In genomic region chr9:127885508-127886281, GRCh38 we compare ENCODE assay signal across 24 cellular contexts. TPM values are rescaled to one million over a fixed set of nuclear protein-coding genes. Genes with fewer than 3 reads are reported as not detected.
DNase-seq lines count a peak whose midpoint lies in the region; ATAC-seq and TF ChIP-seq lines count a peak whose summit lies in the region.
"Had no signal": no experiment of that assay in that cellular context is flagged by ENCODE, and none has a peak within 500 bp of the region (broad histone marks: within the 10 kb centered on the region; RNA-seq: fewer than 3 reads in every experiment).

No MANE protein-coding gene starts in this region.

- 80 to 81% methylated on average over 13 of the region's 13 CpGs for WGBS in heart right ventricle, 2 donors
- WGBS in testis, 2 donors: 58 to 63% methylated on average over 10 to 13 of the region's 13 CpGs

- H3K4me3 Mint-ChIP-seq in memory B cell: no peak overlapping the region
- no peak overlapping the region for H3K4me3 Mint-ChIP-seq in activated naive CD8-positive, alpha-beta T cell treated with anti-CD3 and anti-CD28 coated beads, Interleukin-2, amount 50 U/mL, for 24 hours
- H3K4me3 Mint-ChIP-seq: activated CD8-positive, alpha-beta T cell treated with anti-CD3 and anti-CD28 coated beads for 36 hours; activated naive CD8-positive, alpha-beta T cell treated with anti-CD3 and anti-CD28 coated beads for 36 hours had no signal

- DNase-seq in heart right ventricle (no peak), right atrium auricular region (ENCODE audit: low spot score) (no peak), WERI-Rb-1 (no peak), memory B cell (ENCODE audit: low spot score in 2 of 2) (no peak), testis (no peak), T1000 (lab: John Stamatoyannopoulos, UW) (no peak), vagina (ENCODE audit: extremely low spot score in 2 of 2) (no peak)
- DNase-seq in activated naive CD8-positive, alpha-beta T cell treated with anti-CD3 and anti-CD28 coated beads, Interleukin-2, amount 50 U/mL, for 24 hours: no peak
- DNase-seq: activated CD8-positive, alpha-beta T cell treated with anti-CD3 and anti-CD28 coated beads for 36 hours; activated naive CD8-positive, alpha-beta T cell treated with anti-CD3 and anti-CD28 coated beads for 36 hours; activated T-cell treated with anti-CD3 and anti-CD28 coated beads, Interleukin-2, amount 50 U/mL, for 48 hours; effector CD8-positive, alpha-beta T cell; GOT3; hippocampal formation; IMR-90; islet precursor cell; MM.1S; NCI-H1694; stimulated activated CD4-positive, alpha-beta T cell treated with anti-CD3 and anti-CD28 coated beads, Interleukin-15, amount 100 ng/mL, for 24 hours; stimulated activated naive CD4-positive, alpha-beta T cell treated with Interleukin-2 at 50 U/mL for 16 hours; T-helper 1 cell had no signal

- H3K27ac Mint-ChIP-seq in memory B cell: peak overlapping the region; percentile 58
- no peak overlapping the region for H3K27ac Mint-ChIP-seq in activated naive CD8-positive, alpha-beta T cell treated with anti-CD3 and anti-CD28 coated beads, Interleukin-2, amount 50 U/mL, for 24 hours
- H3K27ac Mint-ChIP-seq: activated CD8-positive, alpha-beta T cell treated with anti-CD3 and anti-CD28 coated beads for 36 hours; activated naive CD8-positive, alpha-beta T cell treated with anti-CD3 and anti-CD28 coated beads for 36 hours had no signal

- H3K4me1 Mint-ChIP-seq in memory B cell: peaks cover 16% of the 10 kb centered on the region
- peaks cover 4% of the 10 kb centered on the region for H3K4me1 Mint-ChIP-seq in activated naive CD8-positive, alpha-beta T cell treated with anti-CD3 and anti-CD28 coated beads, Interleukin-2, amount 50 U/mL, for 24 hours

- H3K36me3 Mint-ChIP-seq in memory B cell: peaks cover 19% of the 10 kb centered on the region
- H3K36me3 Mint-ChIP-seq in activated naive CD8-positive, alpha-beta T cell treated with anti-CD3 and anti-CD28 coated beads, Interleukin-2, amount 50 U/mL, for 24 hours (ENCODE audit: low read depth): peaks cover 35% of the 10 kb centered on the region

- no peak overlapping the region for H3K4me3 ChIP-seq in heart right ventricle
- no peak overlapping the region for H3K4me3 ChIP-seq in right atrium auricular region
- no peak overlapping the region for H3K4me3 ChIP-seq in WERI-Rb-1 (ENCODE audit: low read depth, low read length)
- H3K4me3 ChIP-seq in testis: no peak overlapping the region
- H3K4me3 ChIP-seq in vagina: no peak overlapping the region
- H3K4me3 ChIP-seq: upper lobe of left lung had no signal

- no peaks in the 10 kb centered on the region for H3K27me3 Mint-ChIP-seq in memory B cell
- H3K27me3 Mint-ChIP-seq in activated naive CD8-positive, alpha-beta T cell treated with anti-CD3 and anti-CD28 coated beads, Interleukin-2, amount 50 U/mL, for 24 hours: no peaks in the 10 kb centered on the region
- H3K27me3 Mint-ChIP-seq: activated CD8-positive, alpha-beta T cell treated with anti-CD3 and anti-CD28 coated beads for 36 hours; activated naive CD8-positive, alpha-beta T cell treated with anti-CD3 and anti-CD28 coated beads for 36 hours had no signal

- no peaks in the 10 kb centered on the region for H3K9me3 Mint-ChIP-seq in memory B cell
- no peaks in the 10 kb centered on the region for H3K9me3 Mint-ChIP-seq in activated naive CD8-positive, alpha-beta T cell treated with anti-CD3 and anti-CD28 coated beads, Interleukin-2, amount 50 U/mL, for 24 hours
- H3K9me3 Mint-ChIP-seq: activated CD8-positive, alpha-beta T cell treated with anti-CD3 and anti-CD28 coated beads for 36 hours; activated naive CD8-positive, alpha-beta T cell treated with anti-CD3 and anti-CD28 coated beads for 36 hours had no signal

- TF ChIP-seq POLR2A in testis (IDR thresholded peaks at IDR 0.05) (no peak), vagina (IDR thresholded peaks at IDR 0.05) (no peak)

- ATAC-seq in heart right ventricle (no peak), memory B cell (ENCODE audit: low read depth) (no peak)
- ATAC-seq in activated naive CD8-positive, alpha-beta T cell treated with anti-CD3 and anti-CD28 coated beads, Interleukin-2, amount 50 U/mL, for 24 hours: no peak
- ATAC-seq: activated CD8-positive, alpha-beta T cell treated with anti-CD3 and anti-CD28 coated beads for 36 hours had no signal

- H3K36me3 ChIP-seq in heart right ventricle: peaks cover 0 to 68% (median 25%) of the 10 kb centered on the region in 9 donors
- peaks cover 40% of the 10 kb centered on the region for H3K36me3 ChIP-seq in right atrium auricular region
- peaks cover 40% of the 10 kb centered on the region for H3K36me3 ChIP-seq in WERI-Rb-1
- H3K36me3 ChIP-seq in testis (ENCODE audit: low read depth, missing control alignments): no peaks in the 10 kb centered on the region
- H3K36me3 ChIP-seq in vagina: peaks cover 0 to 55% of the 10 kb centered on the region in 2 donors

- H3K9me3 ChIP-seq in heart right ventricle (no peaks in the 10 kb centered on the region), right atrium auricular region (no peaks in the 10 kb centered on the region), WERI-Rb-1 (ENCODE audit: severe bottlenecking) (no peaks in the 10 kb centered on the region), testis (no peaks in the 10 kb centered on the region), vagina (no peaks in the 10 kb centered on the region)
- H3K9me3 ChIP-seq: upper lobe of left lung had no signal

- TF ChIP-seq CTCF in heart right ventricle (IDR thresholded peaks at IDR 0.05) (no peak), right atrium auricular region (IDR thresholded peaks at IDR 0.05) (no peak), WERI-Rb-1 (IDR thresholded peaks at IDR 0.05; ENCODE audit: low read depth, low read length) (no peak), testis (IDR thresholded peaks at IDR 0.05) (no peak), vagina (IDR thresholded peaks at IDR 0.05) (no peak)

- H3K27ac ChIP-seq in heart right ventricle: peak overlapping the region in 8 of 10 donors; percentile 1 to 60 (median 48)
- peak overlapping the region in 1 of 2 donors; percentile 10 for H3K27ac ChIP-seq in right atrium auricular region
- H3K27ac ChIP-seq in WERI-Rb-1: peak overlapping the region; percentile 81
- peak overlapping the region; percentile 5 to 46 for H3K27ac ChIP-seq in testis
- no peak overlapping the region for H3K27ac ChIP-seq in vagina
- H3K27ac ChIP-seq: VCaP had no signal

- peaks cover 0 to 42% (median 26%) of the 10 kb centered on the region in 9 donors for H3K4me1 ChIP-seq in heart right ventricle
- peaks cover 0 to 21% of the 10 kb centered on the region in 2 donors for H3K4me1 ChIP-seq in right atrium auricular region
- peaks cover 26% of the 10 kb centered on the region for H3K4me1 ChIP-seq in testis
- no peaks in the 10 kb centered on the region for H3K4me1 ChIP-seq in vagina

- H3K27me3 ChIP-seq in heart right ventricle (no peaks in the 10 kb centered on the region), right atrium auricular region (no peaks in the 10 kb centered on the region), WERI-Rb-1 (ENCODE audit: insufficient read depth, low read depth, severe bottlenecking) (no peaks in the 10 kb centered on the region), testis (no peaks in the 10 kb centered on the region), vagina (no peaks in the 10 kb centered on the region)
- H3K27me3 ChIP-seq: upper lobe of left lung had no signal

- intact Hi-C loops in heart right ventricle (cut with DNase I): no loop called here
- intact Hi-C loops in testis (cut with DNase I; ENCODE audit: low total_unique reads): no loop called here
- intact Hi-C loops in vagina (cut with DNase I): no loop called here

RNA-seq across cellular contexts. Expression of gene AK1, which starts 8.2 kb away (rescaled TPM):
- 100 to 1,000 TPM; 553 to 918 (median 731) TPM for total RNA-seq in heart right ventricle
- 1,000 to 10,000 TPM in 1 of 2 donors, 100 to 1,000 TPM in 1; 500 to 1,050 TPM for polyA plus RNA-seq in heart right ventricle
- 100 to 1,000 TPM; 263 to 398 TPM for total RNA-seq in right atrium auricular region
- total RNA-seq in testis: 100 to 1,000 TPM in 1 of 2 donors, 10 to 100 TPM in 1; 86.7 to 103 TPM
- polyA plus RNA-seq in testis (ENCODE audit: insufficient read depth, low read depth, low replicate concordance): 154 TPM
- 33.4 TPM for total RNA-seq in vagina

RNA-seq across cellular contexts. Expression of gene ST6GALNAC6, which starts 13.7 kb away (rescaled TPM):
- total RNA-seq in heart right ventricle: 10 to 100 TPM; 32.8 to 52.0 (median 44.7) TPM
- polyA plus RNA-seq in heart right ventricle: 10 to 100 TPM; 33.0 to 40.5 TPM
- total RNA-seq in right atrium auricular region: 100 to 1,000 TPM in 1 of 2 donors, 10 to 100 TPM in 1; 68.2 to 106 TPM
- 10 to 100 TPM; 46.3 to 70.3 TPM for total RNA-seq in testis
- 43.0 TPM for polyA plus RNA-seq in testis (ENCODE audit: insufficient read depth, low read depth, low replicate concordance)
- total RNA-seq in vagina: 108 TPM

RNA-seq across cellular contexts. Expression of gene ST6GALNAC4, which starts 31.1 kb away (rescaled TPM):
- total RNA-seq in heart right ventricle (10 to 100 TPM; 23.2 to 52.9 (median 33.9) TPM), right atrium auricular region (10 to 100 TPM; 31.7 to 59.0 TPM), testis (10 to 100 TPM; 18.8 to 24.7 TPM), vagina (33.1 TPM)
- polyA plus RNA-seq in heart right ventricle (10 to 100 TPM; 10.8 to 48.6 TPM), testis (ENCODE audit: insufficient read depth, low read depth, low replicate concordance) (10.3 TPM)

RNA-seq across cellular contexts. Expression of gene ENG, which starts 31.2 kb away (rescaled TPM):
- total RNA-seq in heart right ventricle (100 to 1,000 TPM in 8 of 10 donors, 10 to 100 TPM in 2; 76.8 to 263 (median 137) TPM), right atrium auricular region (100 to 1,000 TPM; 142 to 511 TPM), testis (100 to 1,000 TPM; 132 to 214 TPM), vagina (130 TPM)
- polyA plus RNA-seq in heart right ventricle (100 to 1,000 TPM; 199 to 310 TPM), testis (ENCODE audit: insufficient read depth, low read depth, low replicate concordance) (144 TPM)
- polyA plus RNA-seq: neural cell had no signal

RNA-seq across cellular contexts. Expression of gene PIP5KL1, which starts 44.9 kb away (rescaled TPM):
- total RNA-seq in heart right ventricle (under 1 TPM in 7 of 10 donors, not detected in 3; 0.25 to 0.59 (median 0.47) TPM), right atrium auricular region (under 1 TPM in 1 of 2 donors, not detected in 1; 0.20 TPM), testis (10 to 100 TPM in 1 of 2 donors, 1 to 10 TPM in 1; 8.4 to 10.2 TPM), vagina (10.3 TPM)
- polyA plus RNA-seq in heart right ventricle (under 1 TPM in 1 of 2 donors, not detected in 1; 0.28 TPM), testis (ENCODE audit: insufficient read depth, low read depth, low replicate concordance) (3.9 TPM)
